ENCODE assay signal across 17 cellular contexts in genomic region chr21:20617130-20617529, GRCh38.
"Had no signal": no experiment of that assay in that cellular context is flagged by ENCODE, and none has a peak within 500 bp of the region (broad histone marks: within the 10 kb centered on the region; RNA-seq: fewer than 3 reads in every experiment).

No MANE protein-coding gene starts in this region.

- DNase-seq: activated CD4-positive, alpha-beta memory T cell treated with anti-CD3 and anti-CD28 coated beads for 36 hours; activated CD4-positive, alpha-beta T cell treated with anti-CD3 and anti-CD28 coated beads for 1 hour; activated gamma-delta T cell; activated T-cell treated with anti-CD3 and anti-CD28 coated beads, Interleukin-2, amount 50 U/mL, for 48 hours; amygdala; effector memory CD8-positive, alpha-beta T cell; hippocampal formation; islet precursor cell; pancreas; stimulated activated CD4-positive, alpha-beta T cell treated with anti-CD3 and anti-CD28 coated beads, Interleukin-2, amount 100 ng/mL, for 48 hours; stimulated activated naive CD4-positive, alpha-beta T cell treated with Interleukin-2 at 50 U/mL for 16 hours had no signal

- H3K27ac Mint-ChIP-seq: activated CD4-positive, alpha-beta memory T cell treated with anti-CD3 and anti-CD28 coated beads for 36 hours; activated naive CD8-positive, alpha-beta T cell; brain; dendritic cell treated with granulocyte-macrophage colony-stimulating factor and Interleukin-4, amounts not matched to agents 40 ng/mL and 50 ng/mL, for 4 days; effector memory CD8-positive, alpha-beta T cell; memory B cell; T-helper 2 cell treated with Interferon-gamma antibody and Interleukin-4, amounts not matched to agents 5 μg/mL and 100 μg/mL, for 36 hours had no signal

- ATAC-seq: effector memory CD8-positive, alpha-beta T cell; left lobe of liver; pancreas had no signal

- FAIRE-seq: pancreas had no signal

- H3K27me3 Mint-ChIP-seq: activated CD4-positive, alpha-beta memory T cell treated with anti-CD3 and anti-CD28 coated beads for 36 hours; activated naive CD8-positive, alpha-beta T cell; brain; dendritic cell treated with granulocyte-macrophage colony-stimulating factor and Interleukin-4, amounts not matched to agents 40 ng/mL and 50 ng/mL, for 4 days; effector memory CD8-positive, alpha-beta T cell; memory B cell had no signal

- H3K4me3 Mint-ChIP-seq: activated CD4-positive, alpha-beta memory T cell treated with anti-CD3 and anti-CD28 coated beads for 36 hours; activated naive CD8-positive, alpha-beta T cell; brain; dendritic cell treated with granulocyte-macrophage colony-stimulating factor and Interleukin-4, amounts not matched to agents 40 ng/mL and 50 ng/mL, for 4 days; effector memory CD8-positive, alpha-beta T cell; memory B cell; T-helper 2 cell treated with Interferon-gamma antibody and Interleukin-4, amounts not matched to agents 5 μg/mL and 100 μg/mL, for 36 hours had no signal

- H3K9me3 ChIP-seq: pancreas had no signal

- H3K9me3 Mint-ChIP-seq: brain had no signal

- H3K4me1 Mint-ChIP-seq: brain, memory B cell had no signal

- H3K4me1 ChIP-seq: pancreas had no signal

- H3K27ac ChIP-seq: pancreas had no signal

- H3K4me3 ChIP-seq: pancreas had no signal

- H3K36me3 Mint-ChIP-seq: activated CD4-positive, alpha-beta memory T cell treated with anti-CD3 and anti-CD28 coated beads for 36 hours; activated naive CD8-positive, alpha-beta T cell; brain; memory B cell had no signal

- H3K36me3 ChIP-seq: pancreas had no signal

- H3K27me3 ChIP-seq: pancreas had no signal
